Comparison of ENCODE assay signal across 10 cellular contexts in the genomic region with DNA sequence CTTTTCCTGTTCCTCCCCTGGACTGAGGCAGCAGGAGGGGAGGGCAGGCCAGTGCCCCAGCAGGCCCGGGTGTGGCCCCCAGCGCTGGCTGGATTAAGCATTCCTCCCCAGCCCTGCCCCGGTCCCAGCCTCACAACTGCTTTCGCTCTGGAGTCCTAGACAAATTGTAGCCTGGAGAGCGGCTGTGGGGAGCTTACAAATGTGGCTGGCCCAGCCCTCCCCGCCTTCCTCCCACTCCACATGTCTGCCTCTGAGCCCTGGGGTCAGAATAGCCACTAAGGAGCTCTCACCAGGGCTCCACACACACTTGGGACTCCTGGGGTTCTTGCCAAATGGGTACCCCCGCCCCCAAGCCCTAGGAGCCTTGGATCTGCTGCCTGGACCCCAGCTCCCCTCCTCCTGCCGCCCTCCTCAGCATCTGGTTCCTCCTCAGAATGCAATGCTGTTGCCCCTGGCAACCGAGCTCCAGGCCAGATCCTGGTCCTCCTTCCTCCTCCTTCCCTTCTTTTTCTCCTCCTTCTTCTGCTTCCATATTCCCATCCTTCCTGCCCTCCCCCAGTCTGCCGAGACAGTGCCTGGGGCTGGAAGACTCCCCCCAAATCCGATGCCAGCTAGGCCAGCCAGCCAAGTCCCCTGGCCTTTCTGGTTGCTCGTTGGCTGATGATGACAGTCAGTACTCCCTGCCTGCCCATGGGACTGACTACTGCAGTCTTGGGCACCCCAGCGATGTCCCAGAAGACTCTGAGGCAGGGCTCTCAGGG.
DNase-seq lines count a peak whose midpoint lies in the region; ATAC-seq and TF ChIP-seq lines count a peak whose summit lies in the region.
"Had no signal": no experiment of that assay in that cellular context is flagged by ENCODE, and none has a peak within 500 bp of the region (broad histone marks: within the 10 kb centered on the region; RNA-seq: fewer than 3 reads in every experiment).

No MANE protein-coding gene starts in this region.

- peaks cover 5% of the 10 kb centered on the region for H3K4me1 Mint-ChIP-seq in CD4-positive, alpha-beta T cell (ENCODE audit: low read depth)

- peak overlapping the region; percentile 92; the same call in 1 of the 2 replicates for H3K4me2 ChIP-seq in HCT116 (ENCODE audit: low read length)

- H3K27me3 ChIP-seq in HCT116 (ENCODE audit: insufficient read depth, low read length) = no peaks in the 10 kb centered on the region
- no peaks in the 10 kb centered on the region for H3K27me3 ChIP-seq in CD4-positive, alpha-beta T cell (ENCODE audit: control insufficient read depth, insufficient read depth, low read length)
- H3K27me3 ChIP-seq: brain microvascular endothelial cell, SJSA1 had no signal

- H2AFZ ChIP-seq in HCT116 (ENCODE audit: low read depth, low read length, poor library complexity, severe bottlenecking) = no peak overlapping the region

- no peak overlapping the region for H3K4me3 ChIP-seq in HCT116 (replicated peaks in 1 of 2; ENCODE audit: low read depth in 1 of 2, low read length in 2 of 2)
- H3K4me3 ChIP-seq: SJSA1 had no signal

- intact Hi-C loops in HCT116 (cut with micrococcal nuclease) = loop anchor here (2.0 kb wide), 2 partner anchors 279 to 517 kb away; no protein-coding TSS in a partner anchor
- intact Hi-C loops in CD4-positive, alpha-beta T cell (cut with DNase I, micrococcal nuclease) = loop anchor here (2.0 to 5.0 kb wide), 4 partner anchors 355 to 1349 kb away; no protein-coding TSS in a partner anchor

- H3K79me2 ChIP-seq in HCT116 (ENCODE audit: insufficient read depth, low read length) = no peaks in the 10 kb centered on the region

- POLR2A ChIA-PET in HCT116 (lab: Charles Lee) = no interaction called here
- POLR2A ChIA-PET in CD4-positive, alpha-beta T cell (lab: Charles Lee) = interaction anchor here (0.9 kb wide), 1 partner anchor 428 kb away, joined by 4 read pairs; no protein-coding TSS in a partner anchor

- no peaks in the 10 kb centered on the region for H3K9me3 ChIP-seq in HCT116 (ENCODE audit: control insufficient read depth in 1 of 2, insufficient read depth in 1 of 2, low read depth in 1 of 2, low read length in 2 of 2)
- no peaks in the 10 kb centered on the region for H3K9me3 ChIP-seq in CD4-positive, alpha-beta T cell (ENCODE audit: control insufficient read depth, low read length)
- H3K9me3 ChIP-seq: SJSA1 had no signal

- no TSS peak for BruUV-seq in HCT116 (replicated peaks; lab: Mats Ljungman, UMichigan)

- no peak for TF ChIP-seq RAD21 in HCT116 (IDR thresholded peaks at IDR 0.05; ENCODE audit: low read depth)

- CTCF ChIA-PET in HCT116 (lab: Charles Lee) = interaction anchor here (1.1 to 2.5 kb wide), 4 partner anchors 10 to 434 kb away, joined by 3 to 12 read pairs (median 4); no protein-coding TSS in a partner anchor
- CTCF ChIA-PET in CD4-positive, alpha-beta T cell (lab: Charles Lee) = no interaction called here

- no peaks in the 10 kb centered on the region for H3K27me3 Mint-ChIP-seq in CD4-positive, alpha-beta T cell

- no peak overlapping the region for H3K27ac ChIP-seq in HCT116 (ENCODE audit: low read depth, low read length)
- peak overlapping the region; percentile 75 for H3K27ac ChIP-seq in caudate nucleus (ENCODE audit: low read depth, low read length)
- H3K27ac ChIP-seq in CD4-positive, alpha-beta T cell (ENCODE audit: low read depth, low read length) = no peak overlapping the region
- H3K27ac ChIP-seq: brain microvascular endothelial cell, SJSA1 had no signal

- H3K4me1 ChIP-seq in HCT116 (ENCODE audit: control insufficient read depth in 1 of 2, insufficient read depth in 2 of 2, low read length in 2 of 2) = peaks cover 0 to 35% of the 10 kb centered on the region in 2 experiments; a peak in 3 of 4 replicates

- H3K9me2 ChIP-seq in HCT116 (ENCODE audit: insufficient read depth) = no peaks in the 10 kb centered on the region

- TF ChIP-seq CTCF in HCT116 (IDR thresholded peaks at IDR 0.05 in 2 of 3, conservative IDR thresholded peaks at IDR 0.05 in 1 of 3; ENCODE audit: borderline replicate concordance in 1 of 3, insufficient read depth in 1 of 3, low read depth in 2 of 3, low read length in 2 of 3) = no peak
- TF ChIP-seq CTCF in CD4-positive, alpha-beta T cell (IDR thresholded peaks at IDR 0.05) = no peak

- no peaks in the 10 kb centered on the region for H3K9me3 Mint-ChIP-seq in CD4-positive, alpha-beta T cell

- no peaks in the 10 kb centered on the region for H4K20me1 ChIP-seq in HCT116 (ENCODE audit: insufficient read depth)

- H3K27ac Mint-ChIP-seq in CD4-positive, alpha-beta T cell = no peak overlapping the region

- no peak for ATAC-seq in HCT116
- ATAC-seq in CD4-positive, alpha-beta T cell (ENCODE audit: poor library complexity) = no peak
- no peak for ATAC-seq in GM19397 (IDR thresholded peaks at IDR 0.05; ENCODE audit: unreplicated experiment)

- RAD21 ChIA-PET in HCT116 (lab: Charles Lee; ENCODE audit: low non-redundant PET in 1 of 2, low total read pairs in 2 of 2, uncharacterized antibody in 2 of 2, unreplicated experiment in 2 of 2) = interaction anchor here in 1 of 2 experiments (1.1 to 2.6 kb wide), 2 partner anchors 355 to 423 kb away, joined by 3 to 9 read pairs; no protein-coding TSS in a partner anchor

- no peak overlapping the region for H3K9ac ChIP-seq in HCT116 (ENCODE audit: low read length)

- H3K4me3 Mint-ChIP-seq in CD4-positive, alpha-beta T cell = no peak overlapping the region

- no peaks in the 10 kb centered on the region for H3K36me3 Mint-ChIP-seq in CD4-positive, alpha-beta T cell (ENCODE audit: low read depth)

- DNase-seq in HCT116 (ENCODE audit: low read depth, low spot score) (no peak), caudate nucleus (lab: John Stamatoyannopoulos, UW) (peak in 33 of 61 donors; percentile 36 to 84 (median 61)), hepatic stellate cell (ENCODE audit: low spot score) (peak; percentile 47), retina (peak; percentile 75), DMS114 treated with DMSO at 0.1 percent for 48 hours (lab: John Stamatoyannopoulos, UW; ENCODE audit: unreplicated experiment) (no peak), kidney glomerular epithelial cell (lab: John Stamatoyannopoulos, UW) (no peak)
- no peak for DNase-seq in CD4-positive, alpha-beta T cell
- DNase-seq: brain microvascular endothelial cell had no signal

- TF ChIP-seq POLR2A in HCT116 (IDR thresholded peaks at IDR 0.05; ENCODE audit: borderline replicate concordance, extremely low read depth, insufficient read depth, insufficient read length) = no peak

- no peaks in the 10 kb centered on the region for H3K36me3 ChIP-seq in HCT116 (ENCODE audit: control insufficient read depth in 1 of 2, insufficient read depth in 2 of 2, low read length in 2 of 2)
- H3K36me3 ChIP-seq: brain microvascular endothelial cell, SJSA1 had no signal

TF ChIP-seq in HCT116, 20 proteins besides CTCF, POLR2A, EP300 and RAD21:
- TF ChIP-seq, protein P1, sequence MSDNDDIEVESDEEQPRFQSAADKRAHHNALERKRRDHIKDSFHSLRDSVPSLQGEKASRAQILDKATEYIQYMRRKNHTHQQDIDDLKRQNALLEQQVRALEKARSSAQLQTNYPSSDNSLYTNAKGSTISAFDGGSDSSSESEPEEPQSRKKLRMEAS (IDR thresholded peaks at IDR 0.05) = no peak
- TF ChIP-seq SP1 (IDR thresholded peaks at IDR 0.05; ENCODE audit: low read depth) (no peak), POLR2AphosphoS5 (IDR thresholded peaks at IDR 0.05; ENCODE audit: low read depth, low read length) (no peak), ZNF274 (IDR thresholded peaks at IDR 0.05; ENCODE audit: low read depth, low read length) (no peak), CEBPB (IDR thresholded peaks at IDR 0.05; ENCODE audit: low read depth) (no peak), ELF1 (IDR thresholded peaks at IDR 0.05; ENCODE audit: borderline replicate concordance, low read depth) (no peak), FOSL1 (IDR thresholded peaks at IDR 0.05; ENCODE audit: low read depth) (no peak), TCF7L2 (IDR thresholded peaks at IDR 0.05; ENCODE audit: borderline replicate concordance, extremely low read depth, insufficient read depth, insufficient read length) (no peak)
- TF ChIP-seq, protein P2, sequence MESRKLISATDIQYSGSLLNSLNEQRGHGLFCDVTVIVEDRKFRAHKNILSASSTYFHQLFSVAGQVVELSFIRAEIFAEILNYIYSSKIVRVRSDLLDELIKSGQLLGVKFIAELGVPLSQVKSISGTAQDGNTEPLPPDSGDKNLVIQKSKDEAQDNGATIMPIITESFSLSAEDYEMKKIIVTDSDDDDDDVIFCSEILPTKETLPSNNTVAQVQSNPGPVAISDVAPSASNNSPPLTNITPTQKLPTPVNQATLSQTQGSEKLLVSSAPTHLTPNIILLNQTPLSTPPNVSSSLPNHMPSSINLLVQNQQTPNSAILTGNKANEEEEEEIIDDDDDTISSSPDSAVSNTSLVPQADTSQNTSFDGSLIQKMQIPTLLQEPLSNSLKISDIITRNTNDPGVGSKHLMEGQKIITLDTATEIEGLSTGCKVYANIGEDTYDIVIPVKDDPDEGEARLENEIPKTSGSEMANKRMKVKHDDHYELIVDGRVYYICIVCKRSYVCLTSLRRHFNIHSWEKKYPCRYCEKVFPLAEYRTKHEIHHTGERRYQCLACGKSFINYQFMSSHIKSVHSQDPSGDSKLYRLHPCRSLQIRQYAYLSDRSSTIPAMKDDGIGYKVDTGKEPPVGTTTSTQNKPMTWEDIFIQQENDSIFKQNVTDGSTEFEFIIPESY (IDR thresholded peaks at IDR 0.05; ENCODE audit: extremely low read depth, insufficient replicate concordance, low read length) = no peak
TF ChIP-seq in HCT116: peak in this region for 0.

Comparison
In these comparisons a context has a peak if more than half of its experiments do, and no peak if none do; other contexts are left out.
1. DNase-seq: peak in caudate nucleus (33 of 61), hepatic stellate cell (single experiment) and retina (single experiment); none in HCT116 (single experiment), CD4-positive, alpha-beta T cell (0 of 10), DMS114 treated with DMSO at 0.1 percent for 48 hours (single experiment) and kidney glomerular epithelial cell (single experiment).